In genomic region chr11:66720899-66721470, GRCh38 we compare ENCODE assay signal across 18 cellular contexts. TPM values are rescaled to one million over a fixed set of nuclear protein-coding genes. Genes with fewer than 3 reads are reported as not detected.
DNase-seq lines count a peak whose midpoint lies in the region; ATAC-seq and TF ChIP-seq lines count a peak whose summit lies in the region.
"Had no signal": no experiment of that assay in that cellular context is flagged by ENCODE, and none has a peak within 500 bp of the region (broad histone marks: within the 10 kb centered on the region; RNA-seq: fewer than 3 reads in every experiment).

No MANE protein-coding gene starts in this region.

- H3K27ac Mint-ChIP-seq in MCF 10A (ENCODE audit: low read depth, unreplicated experiment) = peak overlapping the region; percentile 71
- H3K27ac Mint-ChIP-seq in activated T-helper 1 cell treated with anti-CD3 and anti-CD28 coated beads, Interleukin-12 subunit alpha, Interleukin-12 subunit beta, Interleukin-2, Interleukin-4 antibody, amounts not matched to agents 30 ng/mL and 10 ng/mL and 1 ng/mL, durations not matched to agents 14 hours and 24 hours and 36 hours = peak overlapping the region; percentile 14
- H3K27ac Mint-ChIP-seq: memory B cell had no signal

- POLR2A ChIA-PET in MCF 10A (lab: Yijun Ruan, JAX) = no interaction called here

- H3K36me3 Mint-ChIP-seq in MCF 10A (ENCODE audit: insufficient read depth, unreplicated experiment) = peaks cover 14% of the 10 kb centered on the region
- H3K36me3 Mint-ChIP-seq in activated T-helper 1 cell treated with anti-CD3 and anti-CD28 coated beads, Interleukin-12 subunit alpha, Interleukin-12 subunit beta, Interleukin-2, Interleukin-4 antibody, amounts not matched to agents 30 ng/mL and 10 ng/mL and 1 ng/mL, durations not matched to agents 14 hours and 24 hours and 36 hours (ENCODE audit: low read depth) = no peaks in the 10 kb centered on the region
- H3K36me3 Mint-ChIP-seq: activated naive CD8-positive, alpha-beta T cell treated with anti-CD3 and anti-CD28 coated beads, Interleukin-2, amount 10 ng/mL, durations not matched to agents 7 days and 5 days; memory B cell had no signal

- no peak overlapping the region for H3K4me3 Mint-ChIP-seq in MCF 10A (ENCODE audit: unreplicated experiment)
- no peak overlapping the region for H3K4me3 Mint-ChIP-seq in activated T-helper 1 cell treated with anti-CD3 and anti-CD28 coated beads, Interleukin-12 subunit alpha, Interleukin-12 subunit beta, Interleukin-2, Interleukin-4 antibody, amounts not matched to agents 30 ng/mL and 10 ng/mL and 1 ng/mL, durations not matched to agents 14 hours and 24 hours and 36 hours
- H3K4me3 Mint-ChIP-seq: memory B cell; naive thymus-derived CD8-positive, alpha-beta T cell had no signal

- H3K4me1 Mint-ChIP-seq in MCF 10A (ENCODE audit: insufficient read depth, unreplicated experiment) = peaks cover 9% of the 10 kb centered on the region
- H3K4me1 Mint-ChIP-seq in activated T-helper 1 cell treated with anti-CD3 and anti-CD28 coated beads, Interleukin-12 subunit alpha, Interleukin-12 subunit beta, Interleukin-2, Interleukin-4 antibody, amounts not matched to agents 30 ng/mL and 10 ng/mL and 1 ng/mL, durations not matched to agents 14 hours and 24 hours and 36 hours (ENCODE audit: low read depth) = peaks cover 9% of the 10 kb centered on the region
- H3K4me1 Mint-ChIP-seq: memory B cell had no signal

- H3K27ac ChIP-seq in mammary epithelial cell (ENCODE audit: insufficient read depth, low read depth, low read length) = no peak overlapping the region
- H3K27ac ChIP-seq: A549, C4-2B had no signal

- H2AFZ ChIP-seq in mammary epithelial cell (ENCODE audit: low read depth, low read length) = no peak overlapping the region

- no peak overlapping the region for H3K4me2 ChIP-seq in mammary epithelial cell (ENCODE audit: insufficient read depth, low read depth, low read length)
- H3K4me2 ChIP-seq: A549 had no signal

- peaks cover 14% of the 10 kb centered on the region for H3K4me1 ChIP-seq in mammary epithelial cell (ENCODE audit: insufficient read depth, low read length)

- H3K27me3 Mint-ChIP-seq in MCF 10A (ENCODE audit: insufficient read depth, unreplicated experiment) = no peaks in the 10 kb centered on the region
- peaks cover 19% of the 10 kb centered on the region for H3K27me3 Mint-ChIP-seq in activated T-helper 1 cell treated with anti-CD3 and anti-CD28 coated beads, Interleukin-12 subunit alpha, Interleukin-12 subunit beta, Interleukin-2, Interleukin-4 antibody, amounts not matched to agents 30 ng/mL and 10 ng/mL and 1 ng/mL, durations not matched to agents 14 hours and 24 hours and 36 hours (ENCODE audit: insufficient read depth)

- intact Hi-C loops in MCF 10A (cut with micrococcal nuclease) (loop anchor here (10.0 kb wide), 1 partner anchor 114 kb away; no protein-coding TSS in a partner anchor), mammary epithelial cell (cut with micrococcal nuclease) (no loop called here)
- intact Hi-C loops in activated T-helper 1 cell treated with anti-CD3 and anti-CD28 coated beads, Interleukin-12 subunit alpha, Interleukin-12 subunit beta, Interleukin-2, Interleukin-4 antibody, amounts not matched to agents 30 ng/mL and 10 ng/mL and 1 ng/mL, durations not matched to agents 14 hours and 24 hours and 36 hours (cut with micrococcal nuclease) = no loop called here

- ATAC-seq in GM18520 (IDR thresholded peaks at IDR 0.05; ENCODE audit: unreplicated experiment) = no peak

- no TSS peak for BruUV-seq in MCF 10A (replicated peaks; lab: Mats Ljungman, UMichigan)
- BruUV-seq in mammary epithelial cell (replicated peaks; lab: Mats Ljungman, UMichigan) = no TSS peak

- H3K4me3 ChIP-seq in mammary epithelial cell (replicated peaks in 1 of 3; ENCODE audit: insufficient read depth in 1 of 3, low read depth in 2 of 3, low read length in 3 of 3) = no peak overlapping the region
- H3K4me3 ChIP-seq: A549, prostate gland had no signal

- in situ Hi-C loops in mammary epithelial cell (cut with MboI; ENCODE audit: low sequenced_read_pairs in 2 of 2) = no loop called here

- no peaks in the 10 kb centered on the region for H3K9me3 Mint-ChIP-seq in MCF 10A (ENCODE audit: unreplicated experiment)
- no peaks in the 10 kb centered on the region for H3K9me3 Mint-ChIP-seq in activated T-helper 1 cell treated with anti-CD3 and anti-CD28 coated beads, Interleukin-12 subunit alpha, Interleukin-12 subunit beta, Interleukin-2, Interleukin-4 antibody, amounts not matched to agents 30 ng/mL and 10 ng/mL and 1 ng/mL, durations not matched to agents 14 hours and 24 hours and 36 hours
- H3K9me3 Mint-ChIP-seq: activated naive CD8-positive, alpha-beta T cell treated with anti-CD3 and anti-CD28 coated beads, Interleukin-2, amount 10 ng/mL, durations not matched to agents 7 days and 5 days; IgD-negative memory B cell; memory B cell; naive thymus-derived CD8-positive, alpha-beta T cell had no signal

- no peak overlapping the region for H3K9ac ChIP-seq in mammary epithelial cell (ENCODE audit: insufficient read depth, low read length)
- H3K9ac ChIP-seq: SK-N-SH had no signal

- H3K27me3 ChIP-seq in mammary epithelial cell (ENCODE audit: insufficient read depth, low read length) = no peaks in the 10 kb centered on the region

- no peaks in the 10 kb centered on the region for H4K20me1 ChIP-seq in mammary epithelial cell (ENCODE audit: insufficient read depth, low read length)

- TF ChIP-seq CTCF in MCF 10A (IDR thresholded peaks at IDR 0.05; ENCODE audit: unreplicated experiment) (no peak), mammary epithelial cell (conservative IDR thresholded peaks at IDR 0.05 in 1 of 2, IDR thresholded peaks at IDR 0.05 in 1 of 2; ENCODE audit: extremely low read depth in 1 of 2, insufficient read depth in 1 of 2, low read depth in 1 of 2, low read length in 2 of 2) (no peak)

- dilution Hi-C loops in mammary epithelial cell (cut with HindIII; ENCODE audit: low sequenced_read_pairs) = no loop called here

- CTCF ChIA-PET in MCF 10A (lab: Yijun Ruan, JAX) = interaction anchor here (0.5 to 0.6 kb wide), 2 partner anchors 9 to 346 kb away, joined by 3 to 4 read pairs; no protein-coding TSS in a partner anchor
- CTCF ChIA-PET in mammary epithelial cell (lab: Charles Lee; ENCODE audit: low non-redundant PET) = no interaction called here

- WGBS in mammary epithelial cell (ENCODE audit: low coverage, missing lambda C conversion rate) = 98% methylated on average over 7 of the region's 13 CpGs

- H3K79me2 ChIP-seq in mammary epithelial cell (ENCODE audit: insufficient read depth, low read length) = no peaks in the 10 kb centered on the region

- no peaks in the 10 kb centered on the region for H3K36me3 ChIP-seq in mammary epithelial cell (ENCODE audit: insufficient read depth, low read length)
- H3K36me3 ChIP-seq: prostate gland had no signal

- H3K9me3 ChIP-seq in mammary epithelial cell (replicated peaks; ENCODE audit: insufficient read depth, low read length) = no peaks in the 10 kb centered on the region
- H3K9me3 ChIP-seq: A549, prostate gland, SK-N-SH had no signal

- no peak for DNase-seq in MCF 10A (ENCODE audit: unreplicated experiment)
- DNase-seq in mammary epithelial cell = no peak
- no peak for DNase-seq in activated T-helper 1 cell treated with anti-CD3 and anti-CD28 coated beads, Interleukin-12 subunit alpha, Interleukin-12 subunit beta, Interleukin-2, Interleukin-4 antibody, amounts not matched to agents 30 ng/mL and 10 ng/mL and 1 ng/mL, durations not matched to agents 14 hours and 24 hours and 36 hours (ENCODE audit: low spot score)
- peak; percentile 34 for DNase-seq in left kidney (ENCODE audit: low read depth, low spot score)
- no peak for DNase-seq in iPS-NIHi11 (ENCODE audit: low spot score)
- DNase-seq in NCI-H2029 treated with DMSO at 0.1 percent for 48 hours (lab: John Stamatoyannopoulos, UW) = no peak
- DNase-seq in HT-29 (ENCODE audit: low spot score) = no peak
- DNase-seq: activated CD4-positive, alpha-beta T cell treated with anti-CD3 and anti-CD28 coated beads for 1 hour; cortex of kidney had no signal

RNA-seq across cellular contexts. Expression of gene SPTBN2, which starts 8.0 kb away (rescaled TPM):
- total RNA-seq in MCF 10A (2022) (46.9 and 47.2 TPM in 2 replicates), mammary epithelial cell (10 to 100 TPM; 24.8 to 57.2 TPM)
- polyA plus RNA-seq in mammary epithelial cell = 10.9 TPM
- 35.6 TPM for polyA minus RNA-seq in mammary epithelial cell
- total RNA-seq in activated T-helper 1 cell treated with anti-CD3 and anti-CD28 coated beads, Interleukin-12 subunit alpha, Interleukin-12 subunit beta, Interleukin-2, Interleukin-4 antibody, amounts not matched to agents 30 ng/mL and 10 ng/mL and 1 ng/mL, durations not matched to agents 14 hours and 24 hours and 36 hours = 0.91 and 1.1 TPM in 2 replicates
- total RNA-seq in HT-29 (2014; rRNA removed; shearing (Covaris generic)) = 28.4 and 30.9 TPM in 2 replicates
- polyA plus RNA-seq: IgD-negative memory B cell had no signal

RNA-seq across cellular contexts. Expression of gene RBM4B, which starts 43.3 kb away (rescaled TPM):
- 9.5 and 13.5 TPM in 2 replicates for total RNA-seq in MCF 10A (2022)
- 10 to 100 TPM; 12.2 to 15.3 TPM for total RNA-seq in mammary epithelial cell
- polyA plus RNA-seq in mammary epithelial cell = 21.8 TPM
- polyA minus RNA-seq in mammary epithelial cell = 8.7 TPM
- 14.3 and 16.6 TPM in 2 replicates for total RNA-seq in activated T-helper 1 cell treated with anti-CD3 and anti-CD28 coated beads, Interleukin-12 subunit alpha, Interleukin-12 subunit beta, Interleukin-2, Interleukin-4 antibody, amounts not matched to agents 30 ng/mL and 10 ng/mL and 1 ng/mL, durations not matched to agents 14 hours and 24 hours and 36 hours
- 22.5 and 24.5 TPM in 2 replicates for total RNA-seq in HT-29 (2014; rRNA removed; shearing (Covaris generic))

Comparison
In these comparisons a context has a peak if more than half of its experiments do, and no peak if none do; other contexts are left out.
1. RNA of gene SPTBN2, which starts 8.0 kb away (total RNA-seq): 24.8 to 57.2 TPM in mammary epithelial cell, 46.9 to 47.2 TPM in MCF 10A and 28.4 to 30.9 TPM in HT-29; 0.91 to 1.1 TPM in activated T-helper 1 cell treated with anti-CD3 and anti-CD28 coated beads, Interleukin-12 subunit alpha, Interleukin-12 subunit beta, Interleukin-2, Interleukin-4 antibody, amounts not matched to agents 30 ng/mL and 10 ng/mL and 1 ng/mL, durations not matched to agents 14 hours and 24 hours and 36 hours; every median in the first group is over 10 times any median in the second.